Comparison of ENCODE assay signal across 1 cellular context in the genomic region with DNA sequence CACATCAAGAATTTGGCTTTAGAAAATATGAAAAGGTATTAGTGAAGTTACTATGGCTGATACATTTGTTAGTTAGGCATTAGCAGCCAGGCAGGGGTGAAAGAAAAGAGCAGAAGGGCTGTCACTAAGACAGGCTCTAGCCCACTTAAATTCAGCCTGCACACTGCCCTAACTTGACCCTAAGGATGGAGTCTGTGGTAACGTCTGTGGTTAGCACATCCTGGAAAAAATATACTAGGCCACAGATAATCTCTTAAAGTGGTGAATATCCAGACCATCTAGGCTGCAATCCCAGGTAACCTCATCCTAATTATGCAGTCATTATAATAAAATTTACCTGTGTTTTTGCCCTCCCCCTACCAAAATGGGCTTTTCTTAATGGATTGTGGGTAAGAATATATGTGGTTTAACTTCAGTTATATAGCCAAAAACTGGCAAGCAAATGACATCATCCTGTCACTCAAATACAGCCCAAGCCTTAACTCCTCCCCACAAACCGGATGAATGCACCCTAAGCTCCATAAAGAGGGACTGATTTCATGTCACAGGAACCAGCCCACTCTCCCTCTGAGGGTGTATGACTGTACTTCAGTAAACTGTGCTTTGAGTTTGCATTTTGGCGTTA.
TF ChIP-seq lines count a peak whose summit lies in the region.

No MANE protein-coding gene starts in this region.

TF ChIP-seq in WTC11, 78 proteins besides CTCF, POLR2A, EP300 and RAD21 (continued from another document):
- TF ChIP-seq, protein P1, sequence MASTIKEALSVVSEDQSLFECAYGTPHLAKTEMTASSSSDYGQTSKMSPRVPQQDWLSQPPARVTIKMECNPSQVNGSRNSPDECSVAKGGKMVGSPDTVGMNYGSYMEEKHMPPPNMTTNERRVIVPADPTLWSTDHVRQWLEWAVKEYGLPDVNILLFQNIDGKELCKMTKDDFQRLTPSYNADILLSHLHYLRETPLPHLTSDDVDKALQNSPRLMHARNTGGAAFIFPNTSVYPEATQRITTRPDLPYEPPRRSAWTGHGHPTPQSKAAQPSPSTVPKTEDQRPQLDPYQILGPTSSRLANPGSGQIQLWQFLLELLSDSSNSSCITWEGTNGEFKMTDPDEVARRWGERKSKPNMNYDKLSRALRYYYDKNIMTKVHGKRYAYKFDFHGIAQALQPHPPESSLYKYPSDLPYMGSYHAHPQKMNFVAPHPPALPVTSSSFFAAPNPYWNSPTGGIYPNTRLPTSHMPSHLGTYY (CRISPR knock-in tag; IDR thresholded peaks at IDR 0.05): no peak
- TF ChIP-seq ESRRA (CRISPR knock-in tag; IDR thresholded peaks at IDR 0.05; ENCODE audit: borderline replicate concordance): no peak
- TF ChIP-seq MXD4 (CRISPR knock-in tag; IDR thresholded peaks at IDR 0.05; ENCODE audit: borderline replicate concordance): no peak
- TF ChIP-seq, protein P2, sequence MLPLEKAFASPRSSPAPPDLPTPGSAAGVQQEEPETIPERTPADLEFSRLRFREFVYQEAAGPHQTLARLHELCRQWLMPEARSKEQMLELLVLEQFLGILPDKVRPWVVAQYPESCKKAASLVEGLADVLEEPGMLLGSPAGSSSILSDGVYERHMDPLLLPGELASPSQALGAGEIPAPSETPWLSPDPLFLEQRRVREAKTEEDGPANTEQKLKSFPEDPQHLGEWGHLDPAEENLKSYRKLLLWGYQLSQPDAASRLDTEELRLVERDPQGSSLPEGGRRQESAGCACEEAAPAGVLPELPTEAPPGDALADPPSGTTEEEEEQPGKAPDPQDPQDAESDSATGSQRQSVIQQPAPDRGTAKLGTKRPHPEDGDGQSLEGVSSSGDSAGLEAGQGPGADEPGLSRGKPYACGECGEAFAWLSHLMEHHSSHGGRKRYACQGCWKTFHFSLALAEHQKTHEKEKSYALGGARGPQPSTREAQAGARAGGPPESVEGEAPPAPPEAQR (CRISPR knock-in tag; IDR thresholded peaks at IDR 0.05): no peak
- TF ChIP-seq, protein P3, sequence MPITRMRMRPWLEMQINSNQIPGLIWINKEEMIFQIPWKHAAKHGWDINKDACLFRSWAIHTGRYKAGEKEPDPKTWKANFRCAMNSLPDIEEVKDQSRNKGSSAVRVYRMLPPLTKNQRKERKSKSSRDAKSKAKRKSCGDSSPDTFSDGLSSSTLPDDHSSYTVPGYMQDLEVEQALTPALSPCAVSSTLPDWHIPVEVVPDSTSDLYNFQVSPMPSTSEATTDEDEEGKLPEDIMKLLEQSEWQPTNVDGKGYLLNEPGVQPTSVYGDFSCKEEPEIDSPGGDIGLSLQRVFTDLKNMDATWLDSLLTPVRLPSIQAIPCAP (CRISPR knock-in tag; IDR thresholded peaks at IDR 0.05): no peak
- TF ChIP-seq, protein P4, sequence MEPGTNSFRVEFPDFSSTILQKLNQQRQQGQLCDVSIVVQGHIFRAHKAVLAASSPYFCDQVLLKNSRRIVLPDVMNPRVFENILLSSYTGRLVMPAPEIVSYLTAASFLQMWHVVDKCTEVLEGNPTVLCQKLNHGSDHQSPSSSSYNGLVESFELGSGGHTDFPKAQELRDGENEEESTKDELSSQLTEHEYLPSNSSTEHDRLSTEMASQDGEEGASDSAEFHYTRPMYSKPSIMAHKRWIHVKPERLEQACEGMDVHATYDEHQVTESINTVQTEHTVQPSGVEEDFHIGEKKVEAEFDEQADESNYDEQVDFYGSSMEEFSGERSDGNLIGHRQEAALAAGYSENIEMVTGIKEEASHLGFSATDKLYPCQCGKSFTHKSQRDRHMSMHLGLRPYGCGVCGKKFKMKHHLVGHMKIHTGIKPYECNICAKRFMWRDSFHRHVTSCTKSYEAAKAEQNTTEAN (CRISPR knock-in tag; IDR thresholded peaks at IDR 0.05): no peak
- TF ChIP-seq ZNF263 (CRISPR knock-in tag; IDR thresholded peaks at IDR 0.05; ENCODE audit: low read depth): no peak
- no peak for TF ChIP-seq CREB1 (CRISPR knock-in tag; IDR thresholded peaks at IDR 0.05)
- TF ChIP-seq, protein P5, sequence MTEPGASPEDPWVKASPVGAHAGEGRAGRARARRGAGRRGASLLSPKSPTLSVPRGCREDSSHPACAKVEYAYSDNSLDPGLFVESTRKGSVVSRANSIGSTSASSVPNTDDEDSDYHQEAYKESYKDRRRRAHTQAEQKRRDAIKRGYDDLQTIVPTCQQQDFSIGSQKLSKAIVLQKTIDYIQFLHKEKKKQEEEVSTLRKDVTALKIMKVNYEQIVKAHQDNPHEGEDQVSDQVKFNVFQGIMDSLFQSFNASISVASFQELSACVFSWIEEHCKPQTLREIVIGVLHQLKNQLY (CRISPR knock-in tag; IDR thresholded peaks at IDR 0.05): no peak
- no peak for TF ChIP-seq GRHL2 (CRISPR knock-in tag; IDR thresholded peaks at IDR 0.05; ENCODE audit: insufficient replicate concordance, severe bottlenecking)
- TF ChIP-seq RELA (CRISPR knock-in tag; IDR thresholded peaks at IDR 0.05; ENCODE audit: borderline replicate concordance): no peak
- no peak for TF ChIP-seq ZNF423 (CRISPR knock-in tag; IDR thresholded peaks at IDR 0.05)
- TF ChIP-seq NFE2L1 (CRISPR knock-in tag; IDR thresholded peaks at IDR 0.05): no peak
